Comparison of ENCODE assay signal across 16 cellular contexts in the genomic region with DNA sequence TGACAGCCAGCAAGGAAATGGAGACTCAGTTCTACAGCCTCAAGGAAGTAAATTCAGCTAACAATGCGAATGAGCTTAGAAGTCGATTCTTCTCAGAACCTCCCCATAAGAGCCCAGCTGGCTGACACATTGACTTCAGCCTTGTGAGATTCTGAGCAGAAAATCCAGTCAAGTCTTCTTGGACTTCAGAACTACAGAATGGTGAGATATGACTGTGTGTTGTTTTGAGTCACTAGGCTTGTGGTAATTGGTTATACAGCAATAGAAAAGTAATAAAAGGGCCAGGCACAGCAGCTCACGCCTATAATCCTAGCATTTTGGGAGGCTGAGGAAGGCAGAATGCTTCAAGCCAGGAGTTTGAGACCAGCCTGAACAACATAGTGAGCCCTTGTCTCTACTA.
"Had no signal": no experiment of that assay in that cellular context is flagged by ENCODE, and none has a peak within 500 bp of the region (broad histone marks: within the 10 kb centered on the region; RNA-seq: fewer than 3 reads in every experiment).

No MANE protein-coding gene starts in this region.

- H3K9me3 ChIP-seq: breast epithelium, gastrocnemius medialis, left ventricle myocardium inferior, sigmoid colon, spleen had no signal

- H3K27me3 Mint-ChIP-seq: activated CD8-positive, alpha-beta memory T cell treated with anti-CD3 and anti-CD28 coated beads, Interleukin-2, amount 10 ng/mL, durations not matched to agents 7 days and 5 days; naive thymus-derived CD4-positive, alpha-beta T cell had no signal

- H3K4me1 ChIP-seq: breast epithelium, sigmoid colon had no signal

- ATAC-seq: activated CD8-positive, alpha-beta memory T cell treated with anti-CD3 and anti-CD28 coated beads, Interleukin-2, amount 10 ng/mL, durations not matched to agents 7 days and 5 days; gastrocnemius medialis; naive thymus-derived CD4-positive, alpha-beta T cell; stimulated activated naive B cell treated with anti-CD40 and anti-IgM and Interleukin-4, amounts not matched to agents 10 μg/mL and 1 μg/mL and 100 μg/mL, for 72 hours had no signal

- H3K4me3 Mint-ChIP-seq: activated CD8-positive, alpha-beta memory T cell treated with anti-CD3 and anti-CD28 coated beads, Interleukin-2, amount 10 ng/mL, durations not matched to agents 7 days and 5 days; naive thymus-derived CD4-positive, alpha-beta T cell; stimulated activated naive B cell treated with anti-CD40 and anti-IgM and Interleukin-4, amounts not matched to agents 10 μg/mL and 1 μg/mL and 100 μg/mL, for 72 hours had no signal

- H3K4me1 Mint-ChIP-seq: stimulated activated naive B cell treated with anti-CD40 and anti-IgM and Interleukin-4, amounts not matched to agents 10 μg/mL and 1 μg/mL and 100 μg/mL, for 72 hours had no signal

- DNase-seq: activated CD4-positive, alpha-beta T cell treated with anti-CD3 and anti-CD28 coated beads for 1 hour; activated CD4-positive, alpha-beta T cell treated with anti-CD3 and anti-CD28 coated beads, Interleukin-2, amount 50 U/mL, for 4 hours; activated CD8-positive, alpha-beta memory T cell treated with anti-CD3 and anti-CD28 coated beads, Interleukin-2, amount 10 ng/mL, durations not matched to agents 7 days and 5 days; activated naive CD4-positive, alpha-beta T cell treated with anti-CD3 and anti-CD28 coated beads, Interleukin-2, amount 50 U/mL, for 16 hours; activated T-cell treated with anti-CD3 and anti-CD28 coated beads, Interleukin-2, amount 50 U/mL, for 1 hour; cortex of kidney; gastrocnemius medialis; head of caudate nucleus; left ventricle myocardium inferior; mammary epithelial cell; naive thymus-derived CD4-positive, alpha-beta T cell; sigmoid colon; spleen; stimulated activated CD4-positive, alpha-beta T cell treated with anti-CD3 and anti-CD28 coated beads, Interleukin-4, amount 100 ng/mL, for 4 hours; stimulated activated naive B cell treated with anti-CD40 and anti-IgM and Interleukin-4, amounts not matched to agents 10 μg/mL and 1 μg/mL and 100 μg/mL, for 72 hours had no signal

- H3K36me3 ChIP-seq: breast epithelium, gastrocnemius medialis, left ventricle myocardium inferior, sigmoid colon, spleen had no signal

- H3K27me3 ChIP-seq: breast epithelium, gastrocnemius medialis, sigmoid colon, spleen had no signal

- H3K27ac ChIP-seq: breast epithelium, gastrocnemius medialis, left ventricle myocardium inferior, sigmoid colon had no signal

- H3K4me3 ChIP-seq: breast epithelium, gastrocnemius medialis, left ventricle myocardium inferior, sigmoid colon, spleen had no signal

- H3K36me3 Mint-ChIP-seq: stimulated activated naive B cell treated with anti-CD40 and anti-IgM and Interleukin-4, amounts not matched to agents 10 μg/mL and 1 μg/mL and 100 μg/mL, for 72 hours had no signal

- H3K27ac Mint-ChIP-seq: activated CD8-positive, alpha-beta memory T cell treated with anti-CD3 and anti-CD28 coated beads, Interleukin-2, amount 10 ng/mL, durations not matched to agents 7 days and 5 days; naive thymus-derived CD4-positive, alpha-beta T cell had no signal
